In the genomic region with DNA sequence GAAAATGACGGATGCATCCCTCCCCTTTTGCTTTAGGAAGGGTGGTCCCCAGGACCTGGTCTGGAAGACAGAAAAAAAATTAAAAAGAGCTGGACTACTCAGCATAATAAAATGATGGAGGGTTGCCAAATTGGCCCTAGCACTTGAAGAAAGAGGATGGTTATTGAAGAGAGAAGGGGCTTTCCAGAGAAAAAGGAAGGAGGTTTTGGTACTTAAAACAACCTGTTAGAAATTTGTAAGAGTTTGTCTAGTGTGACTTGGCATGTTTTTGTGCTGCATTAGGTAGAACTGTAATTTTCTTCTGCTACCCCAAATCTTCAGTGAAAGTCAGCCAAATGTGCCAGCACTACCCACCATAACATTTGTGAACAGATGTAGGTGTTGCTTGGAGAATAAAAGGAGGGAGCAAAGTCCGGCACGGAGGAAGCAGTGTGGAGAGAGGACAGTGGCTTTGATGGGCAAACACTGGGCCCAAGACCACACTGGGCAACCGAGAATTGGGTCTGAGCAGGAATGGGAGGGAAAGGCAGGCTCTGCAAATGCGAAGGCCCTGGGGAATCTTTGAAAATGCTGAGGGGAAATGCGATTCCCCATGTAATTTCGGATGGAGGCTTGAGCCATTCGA, we compare ENCODE assay signal across 12 cellular contexts.
"Had no signal": no experiment of that assay in that cellular context is flagged by ENCODE, and none has a peak within 500 bp of the region (broad histone marks: within the 10 kb centered on the region; RNA-seq: fewer than 3 reads in every experiment).

No MANE protein-coding gene starts in this region.

- H2AFZ ChIP-seq: hepatocyte had no signal

- H3K36me3 ChIP-seq: upper lobe of left lung had no signal

- H3K27ac ChIP-seq: hepatocyte, upper lobe of left lung had no signal

- DNase-seq: activated effector memory CD4-positive, alpha-beta T cell treated with Interleukin-2 at 50 U/mL for 16 hours; activated T-cell treated with anti-CD3 and anti-CD28 coated beads, Interleukin-2, amount 50 U/mL, for 1 hour; amygdala; dermis blood vessel endothelial cell; right cardiac atrium; substantia nigra; upper lobe of left lung had no signal

- ATAC-seq: activated CD4-positive, CD25-positive, alpha-beta regulatory T cell treated with anti-CD3 and anti-CD28 coated beads, Interleukin-2, amount 50 U/mL, for 24 hours; right cardiac atrium; stimulated activated effector memory CD8-positive, alpha-beta T cell treated with anti-CD3 and anti-CD28 coated beads, Interleukin-12 subunit alpha, Interleukin-12 subunit beta, amount 100 ng/mL, for 72 hours had no signal

- H3K79me2 ChIP-seq: hepatocyte had no signal

- H3K9me3 Mint-ChIP-seq: mesothelial cell of epicardium; stimulated activated effector memory CD8-positive, alpha-beta T cell treated with anti-CD3 and anti-CD28 coated beads, Interleukin-12 subunit alpha, Interleukin-12 subunit beta, amount 100 ng/mL, for 72 hours had no signal

- H3K4me3 Mint-ChIP-seq: activated naive CD8-positive, alpha-beta T cell; mesothelial cell of epicardium; stimulated activated effector memory CD8-positive, alpha-beta T cell treated with anti-CD3 and anti-CD28 coated beads, Interleukin-12 subunit alpha, Interleukin-12 subunit beta, amount 100 ng/mL, for 72 hours had no signal

- H3K27me3 ChIP-seq: hepatocyte, upper lobe of left lung had no signal

- H3K4me3 ChIP-seq: hepatocyte, upper lobe of left lung had no signal

- H3K4me1 Mint-ChIP-seq: stimulated activated effector memory CD8-positive, alpha-beta T cell treated with anti-CD3 and anti-CD28 coated beads, Interleukin-12 subunit alpha, Interleukin-12 subunit beta, amount 100 ng/mL, for 72 hours had no signal

- H3K9me3 ChIP-seq: upper lobe of left lung had no signal

- H3K27ac Mint-ChIP-seq: activated naive CD8-positive, alpha-beta T cell; mesothelial cell of epicardium; stimulated activated effector memory CD8-positive, alpha-beta T cell treated with anti-CD3 and anti-CD28 coated beads, Interleukin-12 subunit alpha, Interleukin-12 subunit beta, amount 100 ng/mL, for 72 hours had no signal

- H3K4me2 ChIP-seq: hepatocyte had no signal

- H3K36me3 Mint-ChIP-seq: activated naive CD8-positive, alpha-beta T cell; mesothelial cell of epicardium; stimulated activated effector memory CD8-positive, alpha-beta T cell treated with anti-CD3 and anti-CD28 coated beads, Interleukin-12 subunit alpha, Interleukin-12 subunit beta, amount 100 ng/mL, for 72 hours had no signal
